Comparison of ENCODE assay signal across 7 cellular contexts in the genomic region with DNA sequence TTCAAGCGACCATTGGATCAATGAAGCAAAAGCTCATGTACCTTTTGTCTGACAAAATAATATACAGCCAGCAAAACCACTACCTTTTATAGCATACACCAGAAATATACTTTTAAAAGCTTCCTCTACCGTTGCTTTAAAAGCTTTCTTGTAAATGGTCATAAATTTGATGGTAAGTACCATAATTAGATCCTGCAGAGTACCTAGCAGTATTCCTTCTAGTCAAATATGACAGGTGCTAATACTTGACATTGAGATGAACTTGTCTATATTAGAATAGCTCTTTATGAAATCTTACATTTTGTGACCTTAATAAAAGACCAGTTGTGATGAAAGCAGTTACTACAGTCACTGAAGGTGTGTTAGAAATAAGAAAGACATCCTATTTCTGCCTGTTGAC.
"Had no signal": no experiment of that assay in that cellular context is flagged by ENCODE, and none has a peak within 500 bp of the region (broad histone marks: within the 10 kb centered on the region; RNA-seq: fewer than 3 reads in every experiment).

No MANE protein-coding gene starts in this region.

- H3K9me3 ChIP-seq: HAP-1 had no signal

- H3K9ac ChIP-seq: GM23248 had no signal

- H2AFZ ChIP-seq: GM23248 had no signal

- ATAC-seq: HCT116 had no signal

- H3K36me3 ChIP-seq: HAP-1 had no signal

- H3K4me3 ChIP-seq: GM23248, HAP-1 had no signal

- H3K4me1 ChIP-seq: HAP-1 had no signal

- H3K27ac ChIP-seq: GM23248 had no signal

- DNase-seq: GM23248, GOT3, H7, HFFc6, IMR-90 had no signal
